Comparison of ENCODE assay signal across 19 cellular contexts in genomic region chr2:241517297-241517696, GRCh38. TPM values are rescaled to one million over a fixed set of nuclear protein-coding genes. Genes with fewer than 3 reads are reported as not detected.
"Had no signal": no experiment of that assay in that cellular context is flagged by ENCODE, and none has a peak within 500 bp of the region (broad histone marks: within the 10 kb centered on the region; RNA-seq: fewer than 3 reads in every experiment).

No MANE protein-coding gene starts in this region.

- H3K27ac ChIP-seq: heart left ventricle, left ventricle myocardium inferior, ovary, stomach had no signal

- H3K4me2 ChIP-seq: smooth muscle cell had no signal

- H3K9me3 Mint-ChIP-seq: activated B cell treated with CpG ODN at 0.5 μM for 24 hours had no signal

- H3K27ac Mint-ChIP-seq: activated B cell treated with CpG ODN at 0.5 μM for 24 hours; activated T-cell treated with anti-CD3 and anti-CD28 coated beads, Interleukin-2, amount 50 U/mL, for 72 hours; endodermal cell; stimulated activated effector memory CD8-positive, alpha-beta T cell treated with anti-CD3 and anti-CD28 coated beads, Interleukin-12 subunit alpha, Interleukin-12 subunit beta, amount 100 ng/mL, for 72 hours; type B pancreatic cell had no signal

- DNase-seq: activated B cell treated with CpG ODN at 0.5 μM for 24 hours; activated CD4-positive, alpha-beta T cell treated with anti-CD3 and anti-CD28 coated beads for 48 hours; activated gamma-delta T cell treated with Interleukin-2 at 50 U/mL for 16 hours; activated T-cell treated with anti-CD3 and anti-CD28 coated beads, Interleukin-2, amount 50 U/mL, for 72 hours; central memory CD4-positive, alpha-beta T cell; endodermal cell; heart left ventricle; kidney glomerular epithelial cell; left ventricle myocardium inferior; mammary epithelial cell; ovary; stimulated activated CD4-positive, alpha-beta T cell treated with anti-CD3 and anti-CD28 coated beads, Interleukin-4, amount 100 ng/mL, for 24 hours; stomach; SW 1271 had no signal

- H3K9me3 ChIP-seq: heart left ventricle, left ventricle myocardium inferior, ovary, stomach had no signal

- H3K27me3 Mint-ChIP-seq: type B pancreatic cell had no signal

- H3K36me3 ChIP-seq: heart left ventricle, left ventricle myocardium inferior, ovary, stomach had no signal

- H3K27me3 ChIP-seq: ovary had no signal

- H3K4me1 ChIP-seq: heart left ventricle, left ventricle myocardium inferior had no signal

- H3K4me3 ChIP-seq: heart left ventricle, left ventricle myocardium inferior, ovary, smooth muscle cell, stomach had no signal

- H3K4me3 Mint-ChIP-seq: activated B cell treated with CpG ODN at 0.5 μM for 24 hours; activated T-cell treated with anti-CD3 and anti-CD28 coated beads, Interleukin-2, amount 50 U/mL, for 72 hours; brain; endodermal cell; stimulated activated effector memory CD8-positive, alpha-beta T cell treated with anti-CD3 and anti-CD28 coated beads, Interleukin-12 subunit alpha, Interleukin-12 subunit beta, amount 100 ng/mL, for 72 hours; type B pancreatic cell had no signal

- H3K4me1 Mint-ChIP-seq: activated B cell treated with CpG ODN at 0.5 μM for 24 hours, brain, endodermal cell had no signal

- ATAC-seq: activated T-cell treated with anti-CD3 and anti-CD28 coated beads, Interleukin-2, amount 50 U/mL, for 72 hours; heart left ventricle; sciatic nerve; stimulated activated effector memory CD8-positive, alpha-beta T cell treated with anti-CD3 and anti-CD28 coated beads, Interleukin-12 subunit alpha, Interleukin-12 subunit beta, amount 100 ng/mL, for 72 hours had no signal

- H3K36me3 Mint-ChIP-seq: brain; stimulated activated effector memory CD8-positive, alpha-beta T cell treated with anti-CD3 and anti-CD28 coated beads, Interleukin-12 subunit alpha, Interleukin-12 subunit beta, amount 100 ng/mL, for 72 hours had no signal

RNA-seq across cellular contexts. Expression of gene BOK, which starts 41.2 kb away (rescaled TPM):
- total RNA-seq: activated B cell treated with CpG ODN at 0.5 μM for 24 hours had no signal
